Comparison of ENCODE assay signal across 23 cellular contexts in the genomic region with DNA sequence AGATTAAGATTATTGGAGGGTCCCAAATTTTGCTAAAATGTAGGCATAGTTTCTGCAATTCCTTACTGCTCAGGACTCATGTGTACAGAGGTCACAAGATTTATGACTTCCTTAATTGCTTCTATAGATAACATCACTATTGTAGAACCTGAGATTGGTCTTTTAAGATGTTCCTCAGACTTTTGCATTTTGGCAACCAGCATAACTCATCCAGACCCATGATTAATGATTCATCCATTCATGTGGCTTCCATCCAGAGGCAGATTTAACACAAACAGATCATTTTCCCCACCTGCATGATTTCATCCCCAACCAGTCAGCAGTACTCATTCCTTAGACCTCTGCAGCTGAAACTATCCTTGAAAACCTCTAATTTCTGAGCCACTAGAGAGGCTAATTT. TPM values are rescaled to one million over a fixed set of nuclear protein-coding genes. Genes with fewer than 3 reads are reported as not detected.
DNase-seq lines count a peak whose midpoint lies in the region; TF ChIP-seq lines count a peak whose summit lies in the region.
"Had no signal": no experiment of that assay in that cellular context is flagged by ENCODE, and none has a peak within 500 bp of the region (broad histone marks: within the 10 kb centered on the region; RNA-seq: fewer than 3 reads in every experiment).

No MANE protein-coding gene starts in this region.

- no peaks in the 10 kb centered on the region for H3K9me3 Mint-ChIP-seq in activated naive CD8-positive, alpha-beta T cell (ENCODE audit: low read depth)
- H3K9me3 Mint-ChIP-seq in activated naive CD8-positive, alpha-beta T cell treated with anti-CD3 and anti-CD28 coated beads for 36 hours, result no peaks in the 10 kb centered on the region
- H3K9me3 Mint-ChIP-seq in activated T-helper 2 cell treated with anti-CD3 and anti-CD28 coated beads, Interferon-gamma antibody, Interleukin-2, Interleukin-4, amounts not matched to agents 10 μg/mL and 5 μg/mL and 100 μg/mL, durations not matched to agents 14 hours and 24 hours and 36 hours, result peaks cover 13% of the 10 kb centered on the region
- peaks cover 98% of the 10 kb centered on the region for H3K9me3 Mint-ChIP-seq in endodermal cell
- H3K9me3 Mint-ChIP-seq: CD8-positive, alpha-beta memory T cell had no signal

- no peaks in the 10 kb centered on the region for H3K36me3 Mint-ChIP-seq in activated naive CD8-positive, alpha-beta T cell
- H3K36me3 Mint-ChIP-seq in activated naive CD8-positive, alpha-beta T cell treated with anti-CD3 and anti-CD28 coated beads for 36 hours, result no peaks in the 10 kb centered on the region
- peaks cover 7% of the 10 kb centered on the region for H3K36me3 Mint-ChIP-seq in activated T-helper 2 cell treated with anti-CD3 and anti-CD28 coated beads, Interferon-gamma antibody, Interleukin-2, Interleukin-4, amounts not matched to agents 10 μg/mL and 5 μg/mL and 100 μg/mL, durations not matched to agents 14 hours and 24 hours and 36 hours (ENCODE audit: low read depth)
- H3K36me3 Mint-ChIP-seq in endodermal cell (ENCODE audit: low read depth), result no peaks in the 10 kb centered on the region
- H3K36me3 Mint-ChIP-seq: CD8-positive, alpha-beta memory T cell had no signal

- H3K27ac Mint-ChIP-seq in activated naive CD8-positive, alpha-beta T cell, result peak overlapping the region; percentile 4
- no peak overlapping the region for H3K27ac Mint-ChIP-seq in activated naive CD8-positive, alpha-beta T cell treated with anti-CD3 and anti-CD28 coated beads for 36 hours
- H3K27ac Mint-ChIP-seq in activated T-helper 2 cell treated with anti-CD3 and anti-CD28 coated beads, Interferon-gamma antibody, Interleukin-2, Interleukin-4, amounts not matched to agents 10 μg/mL and 5 μg/mL and 100 μg/mL, durations not matched to agents 14 hours and 24 hours and 36 hours, result peak overlapping the region; percentile 97
- no peak overlapping the region for H3K27ac Mint-ChIP-seq in endodermal cell
- H3K27ac Mint-ChIP-seq: CD8-positive, alpha-beta memory T cell; H9 had no signal

- H3K27ac ChIP-seq in endodermal cell (ENCODE audit: low read depth, low read length), result no peak overlapping the region
- H3K27ac ChIP-seq: BLaER1 treated with 17β-estradiol and CSF1 and Interleukin-3, amounts not matched to agents 10 nM and 100 nM; Peyer's patch; SJCRH30 had no signal

- intact Hi-C loops in activated T-helper 2 cell treated with anti-CD3 and anti-CD28 coated beads, Interferon-gamma antibody, Interleukin-2, Interleukin-4, amounts not matched to agents 10 μg/mL and 5 μg/mL and 100 μg/mL, durations not matched to agents 14 hours and 24 hours and 36 hours (cut with micrococcal nuclease), result loop anchor here (5.0 kb wide), 1 partner anchor 772 kb away; no protein-coding TSS in a partner anchor

- H3K4me1 ChIP-seq in endodermal cell (ENCODE audit: control insufficient read depth, insufficient read depth, low read length), result no peaks in the 10 kb centered on the region
- H3K4me1 ChIP-seq: Peyer's patch, SJCRH30 had no signal

- no peak for DNase-seq in activated naive CD8-positive, alpha-beta T cell treated with anti-CD3 and anti-CD28 coated beads for 36 hours
- DNase-seq in G401 (ENCODE audit: low spot score) (peak; percentile 50), foreskin fibroblast (peak; percentile 17 to 23), endodermal cell (no peak), activated gamma-delta T cell (lab: John Stamatoyannopoulos, UW) (no peak), CD1c-positive myeloid dendritic cell (ENCODE audit: extremely low spot score) (no peak)
- no peak for DNase-seq in activated T-helper 2 cell treated with anti-CD3 and anti-CD28 coated beads, Interferon-gamma antibody, Interleukin-2, Interleukin-4, amounts not matched to agents 10 μg/mL and 5 μg/mL and 100 μg/mL, durations not matched to agents 14 hours and 24 hours and 36 hours (ENCODE audit: low spot score)
- DNase-seq: CD8-positive, alpha-beta memory T cell; H9; KG1; NCI-H1105; NCI-H146; NCI-H2029 treated with DMSO at 0.1 percent for 48 hours; NCI-H226; NCI-H524; NCI-H774; Peyer's patch; SJCRH30 had no signal

- no peaks in the 10 kb centered on the region for H3K36me3 ChIP-seq in endodermal cell (ENCODE audit: control insufficient read depth, insufficient read depth, low read length)
- H3K36me3 ChIP-seq: BLaER1 treated with 17β-estradiol and CSF1 and Interleukin-3, amounts not matched to agents 10 nM and 100 nM; Peyer's patch; SJCRH30 had no signal

- peaks cover 11% of the 10 kb centered on the region for H3K27me3 Mint-ChIP-seq in activated naive CD8-positive, alpha-beta T cell
- H3K27me3 Mint-ChIP-seq in activated naive CD8-positive, alpha-beta T cell treated with anti-CD3 and anti-CD28 coated beads for 36 hours, result peaks cover 17% of the 10 kb centered on the region
- no peaks in the 10 kb centered on the region for H3K27me3 Mint-ChIP-seq in activated T-helper 2 cell treated with anti-CD3 and anti-CD28 coated beads, Interferon-gamma antibody, Interleukin-2, Interleukin-4, amounts not matched to agents 10 μg/mL and 5 μg/mL and 100 μg/mL, durations not matched to agents 14 hours and 24 hours and 36 hours (ENCODE audit: low read depth)
- no peaks in the 10 kb centered on the region for H3K27me3 Mint-ChIP-seq in endodermal cell (ENCODE audit: insufficient read depth)

- in situ Hi-C loops in G401 (cut with HindIII; ENCODE audit: low sequenced_read_pairs), result no loop called here

- TF ChIP-seq CTCF in foreskin fibroblast (IDR thresholded peaks at IDR 0.05; ENCODE audit: low read depth, low read length) (no peak), endodermal cell (conservative IDR thresholded peaks at IDR 0.05) (no peak)

- H3K9me3 ChIP-seq in endodermal cell (ENCODE audit: control insufficient read depth, low read length), result no peaks in the 10 kb centered on the region
- H3K9me3 ChIP-seq: Peyer's patch, SJCRH30 had no signal

- no peaks in the 10 kb centered on the region for H3K27me3 ChIP-seq in endodermal cell (ENCODE audit: control insufficient read depth, insufficient read depth, low read length, poor library complexity, severe bottlenecking)
- H3K27me3 ChIP-seq: BLaER1 treated with 17β-estradiol and CSF1 and Interleukin-3, amounts not matched to agents 10 nM and 100 nM; Peyer's patch had no signal

- no peak overlapping the region for H3K4me3 Mint-ChIP-seq in activated naive CD8-positive, alpha-beta T cell
- no peak overlapping the region for H3K4me3 Mint-ChIP-seq in activated naive CD8-positive, alpha-beta T cell treated with anti-CD3 and anti-CD28 coated beads for 36 hours
- no peak overlapping the region for H3K4me3 Mint-ChIP-seq in activated T-helper 2 cell treated with anti-CD3 and anti-CD28 coated beads, Interferon-gamma antibody, Interleukin-2, Interleukin-4, amounts not matched to agents 10 μg/mL and 5 μg/mL and 100 μg/mL, durations not matched to agents 14 hours and 24 hours and 36 hours (ENCODE audit: low read depth)
- no peak overlapping the region for H3K4me3 Mint-ChIP-seq in endodermal cell
- H3K4me3 Mint-ChIP-seq: CD8-positive, alpha-beta memory T cell; H9 had no signal

- H3K4me1 Mint-ChIP-seq in activated naive CD8-positive, alpha-beta T cell (ENCODE audit: low read depth), result peaks cover 15% of the 10 kb centered on the region
- H3K4me1 Mint-ChIP-seq in activated naive CD8-positive, alpha-beta T cell treated with anti-CD3 and anti-CD28 coated beads for 36 hours, result peaks cover 16% of the 10 kb centered on the region
- H3K4me1 Mint-ChIP-seq in activated T-helper 2 cell treated with anti-CD3 and anti-CD28 coated beads, Interferon-gamma antibody, Interleukin-2, Interleukin-4, amounts not matched to agents 10 μg/mL and 5 μg/mL and 100 μg/mL, durations not matched to agents 14 hours and 24 hours and 36 hours (ENCODE audit: low read depth), result peaks cover 40% of the 10 kb centered on the region
- H3K4me1 Mint-ChIP-seq in endodermal cell, result no peaks in the 10 kb centered on the region
- H3K4me1 Mint-ChIP-seq: H9 had no signal

- H3K4me3 ChIP-seq in foreskin fibroblast (ENCODE audit: low read depth in 1 of 2, low read length in 2 of 2), result no peak overlapping the region
- H3K4me3 ChIP-seq in endodermal cell (ENCODE audit: low read length), result no peak overlapping the region
- H3K4me3 ChIP-seq: BLaER1 treated with 17β-estradiol and CSF1 and Interleukin-3, amounts not matched to agents 10 nM and 100 nM; Peyer's patch; SJCRH30 had no signal

- H3K9ac ChIP-seq in endodermal cell (ENCODE audit: extremely low read depth, low read length, poor library complexity, severe bottlenecking), result no peak overlapping the region
- H3K9ac ChIP-seq: BLaER1 treated with 17β-estradiol and CSF1 and Interleukin-3, amounts not matched to agents 10 nM and 100 nM had no signal

RNA-seq across cellular contexts. Expression of gene CEACAM8, which starts 34.5 kb away (rescaled TPM):
- not detected for total RNA-seq in activated naive CD8-positive, alpha-beta T cell treated with anti-CD3 and anti-CD28 coated beads for 36 hours
- total RNA-seq in G401 (2014; rRNA removed; shearing (Covaris generic)), result 0.61 and 2.7 TPM in 2 replicates
- not detected in 2 replicates for total RNA-seq in activated T-helper 2 cell treated with anti-CD3 and anti-CD28 coated beads, Interferon-gamma antibody, Interleukin-2, Interleukin-4, amounts not matched to agents 10 μg/mL and 5 μg/mL and 100 μg/mL, durations not matched to agents 14 hours and 24 hours and 36 hours
- not detected for total RNA-seq in endodermal cell
- polyA plus RNA-seq in endodermal cell (2013, experiment 1 of 2), result not detected
- not detected for polyA plus RNA-seq in endodermal cell (2013, experiment 2 of 2)
- total RNA-seq: CD8-positive, alpha-beta memory T cell; Daoy; H9; HT1080; OCI-LY7; Peyer's patch; SJCRH30 had no signal
- polyA plus RNA-seq: CD8-positive, alpha-beta memory T cell had no signal

Comparison
In these comparisons a context has a peak if more than half of its experiments do, and no peak if none do; other contexts are left out.
1. H3K27ac Mint-ChIP-seq: peak in activated naive CD8-positive, alpha-beta T cell (single experiment) and activated T-helper 2 cell treated with anti-CD3 and anti-CD28 coated beads, Interferon-gamma antibody, Interleukin-2, Interleukin-4, amounts not matched to agents 10 μg/mL and 5 μg/mL and 100 μg/mL, durations not matched to agents 14 hours and 24 hours and 36 hours (single experiment); none in activated naive CD8-positive, alpha-beta T cell treated with anti-CD3 and anti-CD28 coated beads for 36 hours (single experiment) and endodermal cell (single experiment).
2. DNase-seq: peak in G401 (single experiment) and foreskin fibroblast (2 of 2); none in activated naive CD8-positive, alpha-beta T cell treated with anti-CD3 and anti-CD28 coated beads for 36 hours (single experiment), activated T-helper 2 cell treated with anti-CD3 and anti-CD28 coated beads, Interferon-gamma antibody, Interleukin-2, Interleukin-4, amounts not matched to agents 10 μg/mL and 5 μg/mL and 100 μg/mL, durations not matched to agents 14 hours and 24 hours and 36 hours (single experiment), endodermal cell (single experiment), activated gamma-delta T cell (single experiment) and CD1c-positive myeloid dendritic cell (single experiment).